In the genomic region with DNA sequence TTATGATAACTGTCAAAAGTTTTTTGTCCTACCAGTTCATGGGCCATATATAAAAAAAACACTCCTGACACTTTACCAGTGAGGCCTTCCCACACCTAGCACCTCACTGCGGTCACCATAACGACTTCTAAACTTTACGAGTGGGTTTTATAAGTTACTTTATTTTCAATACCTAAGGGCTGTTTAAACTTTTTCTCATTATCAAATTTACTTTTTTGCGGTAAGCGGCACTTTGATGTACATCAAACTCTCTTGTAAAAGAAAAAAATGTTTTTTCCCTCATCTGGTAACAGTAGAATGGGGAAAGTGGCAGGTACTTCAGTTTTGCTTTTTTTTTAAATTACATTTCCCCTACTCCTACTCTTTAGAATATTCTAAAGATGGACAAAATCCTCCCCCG, we compare ENCODE assay signal across 21 cellular contexts. TPM values are rescaled to one million over a fixed set of nuclear protein-coding genes. Genes with fewer than 3 reads are reported as not detected.
DNase-seq lines count a peak whose midpoint lies in the region; ATAC-seq and TF ChIP-seq lines count a peak whose summit lies in the region.
"Had no signal": no experiment of that assay in that cellular context is flagged by ENCODE, and none has a peak within 500 bp of the region (broad histone marks: within the 10 kb centered on the region; RNA-seq: fewer than 3 reads in every experiment).

No MANE protein-coding gene starts in this region.

- H3K4me1 ChIP-seq in HEK293 (ENCODE audit: control insufficient read depth, insufficient read depth, low read length) = no peaks in the 10 kb centered on the region
- H3K4me1 ChIP-seq: breast epithelium had no signal

- peak; percentile 59 for DNase-seq in activated CD4-positive, alpha-beta T cell treated with anti-CD3 and anti-CD28 coated beads, Interleukin-2, amount 10 ng/mL, durations not matched to agents 24 days and 14 days
- DNase-seq in activated CD4-positive, alpha-beta T cell treated with anti-CD3 and anti-CD28 coated beads, Interleukin-2, amount 50 U/mL, for 4 hours = no peak
- no peak for DNase-seq in activated naive CD4-positive, alpha-beta T cell treated with anti-CD3 and anti-CD28 coated beads, Interleukin-2, amount 50 U/mL, for 72 hours (ENCODE audit: low spot score in 2 of 2)
- DNase-seq in natural killer cell (no peak), GM20000 (ENCODE audit: low spot score) (no peak)
- DNase-seq: 8988T, adrenal gland, HFFc6, left ventricle myocardium superior, NCI-H1105, NCI-H2081, T1000 had no signal

- peak overlapping the region; percentile 75 for H3K4me3 Mint-ChIP-seq in activated CD4-positive, alpha-beta T cell treated with anti-CD3 and anti-CD28 coated beads, Interleukin-2, amount 10 ng/mL, durations not matched to agents 24 days and 14 days
- H3K4me3 Mint-ChIP-seq in natural killer cell = peak overlapping the region; percentile 70
- H3K4me3 Mint-ChIP-seq: HFFc6 had no signal

- H3K27ac ChIP-seq in HEK293 (ENCODE audit: extremely low read depth, low read depth, low read length) = no peak overlapping the region
- H3K27ac ChIP-seq: adrenal gland, breast epithelium, neutrophil, SJSA1, vagina had no signal

- peaks cover 66% of the 10 kb centered on the region for H3K4me1 Mint-ChIP-seq in activated CD4-positive, alpha-beta T cell treated with anti-CD3 and anti-CD28 coated beads, Interleukin-2, amount 10 ng/mL, durations not matched to agents 24 days and 14 days
- peaks cover 43 to 44% of the 10 kb centered on the region in 2 donors for H3K4me1 Mint-ChIP-seq in natural killer cell

- TF ChIP-seq CTCF in HEK293 (tag by site-specific recombination; IDR thresholded peaks at IDR 0.05) (no peak), natural killer cell (IDR thresholded peaks at IDR 0.05) (no peak), GM20000 (IDR thresholded peaks at IDR 0.05; ENCODE audit: extremely low read depth, missing control alignments) (no peak)

- ATAC-seq in activated naive CD4-positive, alpha-beta T cell treated with anti-CD3 and anti-CD28 coated beads, Interleukin-2, amount 50 U/mL, for 72 hours = no peak
- ATAC-seq in natural killer cell (peak; percentile 8 to 56 (median 41)), GM18861 (IDR thresholded peaks at IDR 0.05; ENCODE audit: unreplicated experiment) (no peak), GM18498 (IDR thresholded peaks at IDR 0.05; ENCODE audit: unreplicated experiment) (no peak)
- ATAC-seq: left ventricle myocardium superior had no signal

- POLR2A ChIA-PET in HEK293 (lab: Yijun Ruan, JAX) = no interaction called here

- H3K9me3 ChIP-seq in HEK293 (ENCODE audit: control insufficient read depth, insufficient read depth, low read depth, low read length) = no peaks in the 10 kb centered on the region
- H3K9me3 ChIP-seq: adrenal gland, breast epithelium, neutrophil, SJSA1, vagina had no signal

- H3K27me3 Mint-ChIP-seq in activated CD4-positive, alpha-beta T cell treated with anti-CD3 and anti-CD28 coated beads, Interleukin-2, amount 10 ng/mL, durations not matched to agents 24 days and 14 days = no peaks in the 10 kb centered on the region
- no peaks in the 10 kb centered on the region for H3K27me3 Mint-ChIP-seq in natural killer cell (ENCODE audit: low read depth in 2 of 2)
- H3K27me3 Mint-ChIP-seq: B cell had no signal

- peak overlapping the region; percentile 96 for H3K27ac Mint-ChIP-seq in activated CD4-positive, alpha-beta T cell treated with anti-CD3 and anti-CD28 coated beads, Interleukin-2, amount 10 ng/mL, durations not matched to agents 24 days and 14 days
- peak overlapping the region; percentile 91 to 97 for H3K27ac Mint-ChIP-seq in activated naive CD4-positive, alpha-beta T cell treated with anti-CD3 and anti-CD28 coated beads, Interleukin-2, amount 50 U/mL, for 72 hours
- H3K27ac Mint-ChIP-seq in natural killer cell = no peak overlapping the region
- H3K27ac Mint-ChIP-seq: B cell, HFFc6 had no signal

- H3K36me3 ChIP-seq in HEK293 (ENCODE audit: control insufficient read depth in 2 of 2, insufficient read depth in 1 of 2, low read length in 2 of 2) = peaks cover 0 to 6% of the 10 kb centered on the region in 2 experiments; a peak in 1 of 3 replicates
- H3K36me3 ChIP-seq: adrenal gland, breast epithelium, neutrophil, SJSA1, vagina had no signal

- CTCF ChIA-PET in HEK293 (lab: Yijun Ruan, JAX) = no interaction called here

- intact Hi-C loops in activated CD4-positive, alpha-beta T cell treated with anti-CD3 and anti-CD28 coated beads, Interleukin-2, amount 10 ng/mL, durations not matched to agents 24 days and 14 days (cut with micrococcal nuclease) = loop anchor here (1.0 to 10.0 kb wide), 6 partner anchors 13 to 352 kb away; partner anchors contain the start of gene REV3L
- intact Hi-C loops in natural killer cell (cut with micrococcal nuclease) = loop anchor here (1.0 to 10.0 kb wide), 8 partner anchors 9 to 158 kb away; no protein-coding TSS in a partner anchor

- peaks cover 60% of the 10 kb centered on the region for H3K36me3 Mint-ChIP-seq in activated CD4-positive, alpha-beta T cell treated with anti-CD3 and anti-CD28 coated beads, Interleukin-2, amount 10 ng/mL, durations not matched to agents 24 days and 14 days (ENCODE audit: low read depth)
- H3K36me3 Mint-ChIP-seq in activated naive CD4-positive, alpha-beta T cell treated with anti-CD3 and anti-CD28 coated beads, Interleukin-2, amount 50 U/mL, for 72 hours = peaks cover 11 to 25% of the 10 kb centered on the region in 2 donors
- no peaks in the 10 kb centered on the region for H3K36me3 Mint-ChIP-seq in natural killer cell

- no peak overlapping the region for H3K4me3 ChIP-seq in HEK293 (ENCODE audit: low read depth, low read length)
- H3K4me3 ChIP-seq: adrenal gland, breast epithelium, SJSA1, skin epidermis, vagina had no signal

- H3K9me3 Mint-ChIP-seq in activated CD4-positive, alpha-beta T cell treated with anti-CD3 and anti-CD28 coated beads, Interleukin-2, amount 10 ng/mL, durations not matched to agents 24 days and 14 days = no peaks in the 10 kb centered on the region
- H3K9me3 Mint-ChIP-seq in activated naive CD4-positive, alpha-beta T cell treated with anti-CD3 and anti-CD28 coated beads, Interleukin-2, amount 50 U/mL, for 72 hours = no peaks in the 10 kb centered on the region
- H3K9me3 Mint-ChIP-seq in natural killer cell = no peaks in the 10 kb centered on the region
- H3K9me3 Mint-ChIP-seq: HFFc6 had no signal

TF ChIP-seq in HEK293, 187 proteins besides CTCF, POLR2A, EP300 and RAD21:
- no peak for TF ChIP-seq ZNF112 (tag by site-specific recombination; IDR thresholded peaks at IDR 0.05)
- TF ChIP-seq, protein P1, sequence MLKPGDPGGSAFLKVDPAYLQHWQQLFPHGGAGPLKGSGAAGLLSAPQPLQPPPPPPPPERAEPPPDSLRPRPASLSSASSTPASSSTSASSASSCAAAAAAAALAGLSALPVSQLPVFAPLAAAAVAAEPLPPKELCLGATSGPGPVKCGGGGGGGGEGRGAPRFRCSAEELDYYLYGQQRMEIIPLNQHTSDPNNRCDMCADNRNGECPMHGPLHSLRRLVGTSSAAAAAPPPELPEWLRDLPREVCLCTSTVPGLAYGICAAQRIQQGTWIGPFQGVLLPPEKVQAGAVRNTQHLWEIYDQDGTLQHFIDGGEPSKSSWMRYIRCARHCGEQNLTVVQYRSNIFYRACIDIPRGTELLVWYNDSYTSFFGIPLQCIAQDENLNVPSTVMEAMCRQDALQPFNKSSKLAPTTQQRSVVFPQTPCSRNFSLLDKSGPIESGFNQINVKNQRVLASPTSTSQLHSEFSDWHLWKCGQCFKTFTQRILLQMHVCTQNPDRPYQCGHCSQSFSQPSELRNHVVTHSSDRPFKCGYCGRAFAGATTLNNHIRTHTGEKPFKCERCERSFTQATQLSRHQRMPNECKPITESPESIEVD (tag by site-specific recombination; IDR thresholded peaks at IDR 0.05) = peak; percentile 66
TF ChIP-seq in HEK293: peak in this region for 1.

RNA-seq across cellular contexts. Expression of gene FYN, which starts 36.2 kb away (rescaled TPM):
- total RNA-seq in activated CD4-positive, alpha-beta T cell treated with anti-CD3 and anti-CD28 coated beads, Interleukin-2, amount 10 ng/mL, durations not matched to agents 24 days and 14 days = 331 and 341 TPM in 2 replicates
- total RNA-seq in activated naive CD4-positive, alpha-beta T cell treated with anti-CD3 and anti-CD28 coated beads, Interleukin-2, amount 50 U/mL, for 72 hours = 100 to 1,000 TPM; 287 to 304 TPM
- total RNA-seq in natural killer cell = 100 to 1,000 TPM; 616 to 757 (median 713) TPM

Comparison
In these comparisons a context has a peak if more than half of its experiments do, and no peak if none do; other contexts are left out.
1. H3K27ac Mint-ChIP-seq: peak in activated CD4-positive, alpha-beta T cell treated with anti-CD3 and anti-CD28 coated beads, Interleukin-2, amount 10 ng/mL, durations not matched to agents 24 days and 14 days (single experiment) and activated naive CD4-positive, alpha-beta T cell treated with anti-CD3 and anti-CD28 coated beads, Interleukin-2, amount 50 U/mL, for 72 hours (2 of 2); none in natural killer cell (0 of 2).
2. ATAC-seq: peak in natural killer cell (3 of 3); none in activated naive CD4-positive, alpha-beta T cell treated with anti-CD3 and anti-CD28 coated beads, Interleukin-2, amount 50 U/mL, for 72 hours (0 of 2), GM18861 (single experiment) and GM18498 (single experiment).